In genomic region chr6:48087448-48087847, GRCh38 we compare ENCODE assay signal across 11 cellular contexts. TPM values are rescaled to one million over a fixed set of nuclear protein-coding genes. Genes with fewer than 3 reads are reported as not detected.
DNase-seq lines count a peak whose midpoint lies in the region; ATAC-seq and TF ChIP-seq lines count a peak whose summit lies in the region.
"Had no signal": no experiment of that assay in that cellular context is flagged by ENCODE, and none has a peak within 500 bp of the region (broad histone marks: within the 10 kb centered on the region; RNA-seq: fewer than 3 reads in every experiment).

No MANE protein-coding gene starts in this region.

- no peak overlapping the region for H2AK9ac ChIP-seq in IMR-90 (replicated peaks; ENCODE audit: low read depth, low read length, poor library complexity)

- peaks cover 34% of the 10 kb centered on the region; the same call in 1 of the 2 replicates for H3K79me2 ChIP-seq in SK-N-SH (ENCODE audit: insufficient read depth)

- H2AK5ac ChIP-seq in IMR-90 (ENCODE audit: low read depth, low read length): no peak overlapping the region

- in situ Hi-C loops in IMR-90 (cut with MboI; ENCODE audit: low sequenced_read_pairs): no loop called here

- H4K8ac ChIP-seq in IMR-90 (ENCODE audit: low read depth in 2 of 2, low read length in 2 of 2): no peak overlapping the region

- H3K4me2 ChIP-seq in IMR-90 (ENCODE audit: low read depth, low read length): no peak overlapping the region
- no peak overlapping the region for H3K4me2 ChIP-seq in SK-N-SH

- H2BK20ac ChIP-seq in IMR-90 (ENCODE audit: low read depth, low read length): no peak overlapping the region

- intact Hi-C loops in IMR-90 (cut with micrococcal nuclease): loop anchor here (1.0 to 2.0 kb wide), 2 partner anchors 389 to 678 kb away; no protein-coding TSS in a partner anchor

- peak; percentile 33 for TF ChIP-seq CTCF in IMR-90 (conservative IDR thresholded peaks at IDR 0.05; ENCODE audit: low read depth, low read length)
- peak; percentile 59 for TF ChIP-seq CTCF in SK-N-SH (IDR thresholded peaks at IDR 0.05)
- TF ChIP-seq CTCF in upper lobe of left lung (IDR thresholded peaks at IDR 0.05): peak in 2 of 6 experiments; percentile 12

- H3K9me2 ChIP-seq in SK-N-SH: no peaks in the 10 kb centered on the region

- H4K91ac ChIP-seq in IMR-90 (ENCODE audit: insufficient read depth, low read depth, low read length): no peak overlapping the region

- H3K4me1 ChIP-seq in IMR-90 (ENCODE audit: control insufficient read depth, insufficient read depth, low read length) (no peaks in the 10 kb centered on the region), SK-N-SH (ENCODE audit: control insufficient read depth in 1 of 2, insufficient read depth in 2 of 2, low read depth in 1 of 2, low read length in 1 of 2) (peaks cover 0 to 5% of the 10 kb centered on the region in 2 experiments; a peak in 1 of 4 replicates), upper lobe of left lung (no peaks in the 10 kb centered on the region)
- H3K4me1 ChIP-seq: right lobe of liver had no signal

- H3K9me3 ChIP-seq in IMR-90 (ENCODE audit: control insufficient read depth, insufficient read depth, low read length) (no peaks in the 10 kb centered on the region), SK-N-SH (0 out of 2 replicates have a peak, but pooled peaks cover 6% of the 10 kb centered on the region), upper lobe of left lung (no peaks in the 10 kb centered on the region)
- H3K9me3 ChIP-seq: right lobe of liver had no signal

- no peaks in the 10 kb centered on the region for H3F3A ChIP-seq in SK-N-SH (replicated peaks; ENCODE audit: insufficient read depth)

- H3K9ac ChIP-seq in IMR-90 (ENCODE audit: low read depth, low read length) (no peak overlapping the region), SK-N-SH (no peak overlapping the region)

- no peaks in the 10 kb centered on the region for H3K9me1 ChIP-seq in IMR-90 (ENCODE audit: insufficient read depth, low read length)

- H4K20me1 ChIP-seq in IMR-90 (ENCODE audit: insufficient read depth, low read length): no peaks in the 10 kb centered on the region
- H4K20me1 ChIP-seq in SK-N-SH (ENCODE audit: insufficient read depth): peaks cover 8% of the 10 kb centered on the region; the same call in 1 of the 2 replicates

- peak; percentile 47 for TF ChIP-seq RAD21 in IMR-90 (IDR thresholded peaks at IDR 0.05; ENCODE audit: low read length)
- peak; percentile 49 for TF ChIP-seq RAD21 in SK-N-SH (IDR thresholded peaks at IDR 0.05; ENCODE audit: low read length)

- POLR2A ChIA-PET in IMR-90 (lab: Charles Lee; ENCODE audit: unreplicated experiment): no interaction called here
- POLR2A ChIA-PET in SK-N-SH (lab: Yijun Ruan, JAX): no interaction called here

- DNase-seq in COR-L47 (lab: John Stamatoyannopoulos, UW): peak; percentile 25
- peak; percentile 23 for DNase-seq in IMR-90
- DNase-seq in SK-N-SH: no peak
- peak; percentile 25 for DNase-seq in glomerular visceral epithelial cell (ENCODE audit: extremely low spot score)
- no peak for DNase-seq in T-helper 9 cell
- no peak for DNase-seq in occipital lobe (lab: John Stamatoyannopoulos, UW)
- no peak for DNase-seq in upper lobe of left lung
- DNase-seq: activated effector memory CD4-positive, alpha-beta T cell treated with Interleukin-2 at 50 U/mL for 16 hours; right lobe of liver; T-cell had no signal

- H2BK15ac ChIP-seq in IMR-90 (ENCODE audit: low read depth, low read length): no peak overlapping the region

- no peak overlapping the region for H3K23ac ChIP-seq in IMR-90 (ENCODE audit: low read depth, low read length)

- no peak overlapping the region for H4K5ac ChIP-seq in IMR-90 (ENCODE audit: low read depth, low read length)

- dilution Hi-C loops in IMR-90 (cut with HindIII; ENCODE audit: low sequenced_read_pairs, unreplicated experiment): no loop called here

- ATAC-seq in IMR-90 (ENCODE audit: low read depth) (peak; percentile 35; the same call in 1 of the 2 replicates), HG03135 (IDR thresholded peaks at IDR 0.05; ENCODE audit: unreplicated experiment) (no peak), upper lobe of left lung (ENCODE audit: low FRiP score in 2 of 2) (no peak)
- ATAC-seq: T-cell had no signal

- H3K4ac ChIP-seq in IMR-90 (ENCODE audit: low read depth, low read length): no peak overlapping the region

- no peak overlapping the region for H3K56ac ChIP-seq in IMR-90 (ENCODE audit: extremely low read depth, insufficient read depth, low read length)

- H2AFZ ChIP-seq in IMR-90 (replicated peaks; ENCODE audit: low read length, poor library complexity): no peak overlapping the region
- H2AFZ ChIP-seq in SK-N-SH (ENCODE audit: low read depth): no peak overlapping the region

- no peak overlapping the region for H2BK5ac ChIP-seq in IMR-90 (ENCODE audit: low read depth, low read length, poor library complexity, severe bottlenecking)

- H2BK120ac ChIP-seq in IMR-90 (ENCODE audit: low read depth, low read length): no peak overlapping the region

- BruUV-seq in IMR-90 (replicated peaks; lab: Mats Ljungman, UMichigan): no TSS peak

- no peak overlapping the region for H3K14ac ChIP-seq in IMR-90 (replicated peaks; ENCODE audit: low read depth, low read length)

- TF ChIP-seq POLR2A in IMR-90 (IDR thresholded peaks at IDR 0.05; ENCODE audit: low read depth, low read length) (no peak), upper lobe of left lung (IDR thresholded peaks at IDR 0.05) (no peak)

- H3K27me3 ChIP-seq in IMR-90 (ENCODE audit: control insufficient read depth, insufficient read depth, low read length): no peaks in the 10 kb centered on the region
- H3K27me3 ChIP-seq in SK-N-SH (ENCODE audit: insufficient read depth): no peaks in the 10 kb centered on the region
- H3K27me3 ChIP-seq in upper lobe of left lung: no peaks in the 10 kb centered on the region
- H3K27me3 ChIP-seq: right lobe of liver had no signal

- H3K27ac ChIP-seq in IMR-90 (ENCODE audit: insufficient read depth, low read length) (no peak overlapping the region), SK-N-SH (ENCODE audit: low read depth in 2 of 2, low read length in 1 of 2) (no peak overlapping the region), upper lobe of left lung (no peak overlapping the region)
- H3K27ac ChIP-seq: right lobe of liver had no signal

- no peak for TF ChIP-seq EP300 in SK-N-SH (IDR thresholded peaks at IDR 0.05; ENCODE audit: borderline replicate concordance in 1 of 2, low read depth in 1 of 2, low read length in 1 of 2)
- TF ChIP-seq EP300 in upper lobe of left lung (IDR thresholded peaks at IDR 0.05): no peak

- CTCF ChIA-PET in IMR-90 (lab: Yijun Ruan, JAX): interaction anchor here (1.6 kb wide), 1 partner anchor 678 kb away, joined by 8 read pairs; no protein-coding TSS in a partner anchor
- CTCF ChIA-PET in SK-N-SH (lab: Yijun Ruan, JAX): interaction anchor here (1.4 kb wide), 1 partner anchor 12 kb away, joined by 3 read pairs; no protein-coding TSS in a partner anchor

- H3K4me3 ChIP-seq in IMR-90 (ENCODE audit: insufficient read depth, low read depth, low read length): no peak overlapping the region
- no peak overlapping the region for H3K4me3 ChIP-seq in SK-N-SH (ENCODE audit: low read depth in 2 of 2, low read length in 1 of 2)
- H3K4me3 ChIP-seq in upper lobe of left lung: no peak overlapping the region
- H3K4me3 ChIP-seq: right lobe of liver had no signal

- no peaks in the 10 kb centered on the region for H3K79me1 ChIP-seq in IMR-90 (ENCODE audit: low read depth in 1 of 2, low read length in 2 of 2)

- no CpG with 5 or more reads among the region's 1 CpG for WGBS in IMR-90 (ENCODE audit: extremely low coverage in 2 of 2, insufficient read length in 1 of 2), 2 experiments
- 14% methylated on average over 1 of the region's 1 CpG for WGBS in SK-N-SH (ENCODE audit: low lambda C conversion rate)
- WGBS in upper lobe of left lung, 2 donors: 12 to 18% methylated on average over 1 of the region's 1 CpG

- H3K36me3 ChIP-seq in IMR-90 (ENCODE audit: control insufficient read depth, insufficient read depth, low read length) (no peaks in the 10 kb centered on the region), SK-N-SH (replicated peaks in 1 of 2; ENCODE audit: control insufficient read depth in 1 of 2, insufficient read depth in 2 of 2, low read length in 1 of 2) (peaks cover 0 to 17% of the 10 kb centered on the region in 2 experiments), upper lobe of left lung (no peaks in the 10 kb centered on the region)
- H3K36me3 ChIP-seq: right lobe of liver had no signal

- H3K18ac ChIP-seq in IMR-90 (ENCODE audit: low read depth, low read length): no peak overlapping the region

TF ChIP-seq in IMR-90, 13 proteins besides CTCF, POLR2A, EP300 and RAD21:
- TF ChIP-seq, protein P1, sequence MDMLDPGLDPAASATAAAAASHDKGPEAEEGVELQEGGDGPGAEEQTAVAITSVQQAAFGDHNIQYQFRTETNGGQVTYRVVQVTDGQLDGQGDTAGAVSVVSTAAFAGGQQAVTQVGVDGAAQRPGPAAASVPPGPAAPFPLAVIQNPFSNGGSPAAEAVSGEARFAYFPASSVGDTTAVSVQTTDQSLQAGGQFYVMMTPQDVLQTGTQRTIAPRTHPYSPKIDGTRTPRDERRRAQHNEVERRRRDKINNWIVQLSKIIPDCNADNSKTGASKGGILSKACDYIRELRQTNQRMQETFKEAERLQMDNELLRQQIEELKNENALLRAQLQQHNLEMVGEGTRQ (IDR thresholded peaks at IDR 0.05; ENCODE audit: low read depth, low read length): no peak
- peak; percentile 39; the same call in 1 of the 2 replicates for TF ChIP-seq SMC3 (IDR thresholded peaks at IDR 0.05; ENCODE audit: low read depth, low read length)

TF ChIP-seq in SK-N-SH, 30 proteins besides CTCF, POLR2A, EP300 and RAD21:
- no peak for TF ChIP-seq ELF1 (IDR thresholded peaks at IDR 0.05)
- TF ChIP-seq SMC3 (IDR thresholded peaks at IDR 0.05; ENCODE audit: low read depth, low read length): peak; percentile 32
- no peak for TF ChIP-seq TAF1 (IDR thresholded peaks at IDR 0.05; ENCODE audit: borderline replicate concordance, low read depth, low read length)
TF ChIP-seq in SK-N-SH: peak in this region for 1.

RNA-seq across cellular contexts. Expression of gene PTCHD4, which starts 23.5 kb away (rescaled TPM):
- total RNA-seq in IMR-90 (2012; rRNA removed): 0.72 and 1.1 TPM in 2 replicates
- 0.36 and 0.53 TPM in 2 replicates for polyA plus RNA-seq in IMR-90 (2012; rRNA removed)
- 0.08 and 0.27 TPM in 2 replicates for polyA plus RNA-seq in IMR-90 (2012; cell fraction: cytosol; rRNA removed)
- 0.14 and 0.46 TPM in 2 replicates for polyA plus RNA-seq in IMR-90 (2012; cell fraction: nucleus; rRNA removed; ENCODE audit: low replicate concordance)
- polyA plus RNA-seq in SK-N-SH (2012; rRNA removed): 4.0 and 5.1 TPM in 2 replicates
- 5.0 and 5.2 TPM in 2 replicates for polyA plus RNA-seq in SK-N-SH (2012; cell fraction: cytosol; rRNA removed)
- 2.4 and 4.7 TPM in 2 replicates for polyA plus RNA-seq in SK-N-SH (2012; cell fraction: nucleus; rRNA removed)
- 16.1 TPM for total RNA-seq in occipital lobe
- total RNA-seq in upper lobe of left lung: 1 to 10 TPM in 2 of 6 donors, under 1 TPM in 4; 0.15 to 2.1 (median 0.67) TPM
- total RNA-seq: T-cell had no signal

Comparison
In these comparisons a context has a peak if more than half of its experiments do, and no peak if none do; other contexts are left out.
1. DNase-seq: peak in COR-L47 (single experiment), IMR-90 (single experiment) and glomerular visceral epithelial cell (single experiment); none in SK-N-SH (single experiment), T-helper 9 cell (single experiment), occipital lobe (single experiment) and upper lobe of left lung (0 of 2).